22 cellular contexts compared by ENCODE assay signal in genomic region chr11:121933694-121934093, GRCh38.
"Had no signal": no experiment of that assay in that cellular context is flagged by ENCODE, and none has a peak within 500 bp of the region (broad histone marks: within the 10 kb centered on the region; RNA-seq: fewer than 3 reads in every experiment).

No MANE protein-coding gene starts in this region.

- H3K9me3 ChIP-seq: ascending aorta, prostate gland, right atrium auricular region, suprapubic skin, transverse colon, vagina had no signal

- ATAC-seq: activated CD4-positive, CD25-positive, alpha-beta regulatory T cell treated with anti-CD3 and anti-CD28 coated beads, Interleukin-2, amount 50 U/mL, for 24 hours; naive thymus-derived CD8-positive, alpha-beta T cell; SK-N-SH treated with all-trans-retinoic acid at 6 μM for 48 hours; stimulated activated naive CD8-positive, alpha-beta T cell treated with anti-CD3 and anti-CD28 coated beads, Interleukin-15, amount 100 ng/mL, for 72 hours had no signal

- H3K27ac ChIP-seq: ascending aorta, cardiac muscle cell, prostate gland, right atrium auricular region, suprapubic skin, transverse colon, vagina had no signal

- DNase-seq: activated CD8-positive, alpha-beta memory T cell treated with anti-CD3 and anti-CD28 coated beads for 24 hours; activated CD8-positive, alpha-beta memory T cell treated with anti-CD3 and anti-CD28 coated beads, Interleukin-2, amount 50 U/mL, for 48 hours; activated effector memory CD4-positive, alpha-beta T cell treated with anti-CD3 and anti-CD28 coated beads, Interleukin-2, amount 50 U/mL, for 16 hours; activated naive CD4-positive, alpha-beta T cell treated with anti-CD3 and anti-CD28 coated beads, Interleukin-2, amount 50 U/mL, for 16 hours; activated T-cell treated with anti-CD3 and anti-CD28 coated beads, Interleukin-2, amount 50 U/mL, for 48 hours; endodermal cell; mesendoderm; naive thymus-derived CD8-positive, alpha-beta T cell; small intestine; stimulated activated CD4-positive, alpha-beta T cell treated with anti-CD3 and anti-CD28 coated beads, Interleukin-15, amount 100 ng/mL, for 24 hours; stimulated activated CD4-positive, alpha-beta T cell treated with anti-CD3 and anti-CD28 coated beads, Interleukin-2, amount 100 ng/mL, for 48 hours; stimulated activated naive CD8-positive, alpha-beta T cell treated with anti-CD3 and anti-CD28 coated beads, Interleukin-15, amount 100 ng/mL, for 72 hours; T1000; transverse colon had no signal

- H3K27me3 ChIP-seq: ascending aorta, cardiac muscle cell, right atrium auricular region, transverse colon, vagina had no signal

- H3K4me3 ChIP-seq: ascending aorta, cardiac muscle cell, prostate gland, right atrium auricular region, suprapubic skin, transverse colon, vagina had no signal

- H3K4me1 ChIP-seq: prostate gland had no signal

- FAIRE-seq: small intestine had no signal

- H3K36me3 ChIP-seq: ascending aorta, cardiac muscle cell, prostate gland, right atrium auricular region, suprapubic skin, transverse colon, vagina had no signal
